ENCODE assay signal across 8 cellular contexts in the genomic region with DNA sequence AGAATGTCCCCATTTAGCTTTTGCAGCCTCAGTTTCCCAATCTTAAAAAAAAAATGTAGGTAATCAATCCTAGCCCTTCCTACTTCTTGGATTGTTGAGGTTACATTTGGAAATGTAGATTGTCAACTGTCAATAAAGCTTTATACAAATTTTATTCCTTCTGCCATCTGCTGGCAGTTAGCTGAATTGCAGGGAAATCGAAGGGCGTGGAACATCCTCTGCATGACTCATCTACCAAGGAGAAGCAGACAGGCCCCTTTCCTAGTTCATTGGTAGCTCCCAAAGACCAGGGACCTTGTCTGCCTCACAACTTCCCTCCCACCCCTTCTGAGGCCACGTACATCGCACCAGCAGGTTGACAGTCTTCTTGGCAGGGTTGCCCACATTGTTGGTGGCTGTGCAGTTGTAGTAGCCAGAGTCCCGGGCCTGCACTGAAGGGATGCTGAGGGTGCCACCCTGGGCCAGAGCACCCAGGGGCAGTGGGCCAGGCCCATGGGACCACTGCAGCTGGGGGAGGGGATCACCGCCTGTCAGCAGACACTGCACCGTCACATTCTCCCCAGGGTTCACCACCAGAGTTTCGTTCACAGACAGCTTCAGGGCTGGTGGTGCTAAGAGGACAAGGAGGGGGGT. TPM values are rescaled to one million over a fixed set of nuclear protein-coding genes. Genes with fewer than 3 reads are reported as not detected.
DNase-seq lines count a peak whose midpoint lies in the region; ATAC-seq and TF ChIP-seq lines count a peak whose summit lies in the region.

No MANE protein-coding gene starts in this region.

- CTCF ChIA-PET in HCT116 (lab: Charles Lee): interaction anchor here (1.1 to 1.2 kb wide), 3 partner anchors 11 to 23 kb away, joined by 4 to 5 read pairs (median 4); no protein-coding TSS in a partner anchor

- BruUV-seq in HCT116 (replicated peaks; lab: Mats Ljungman, UMichigan): no TSS peak

- peak; percentile 45 to 96 (median 74); a peak in 5 of 6 replicates for TF ChIP-seq CTCF in HCT116 (IDR thresholded peaks at IDR 0.05 in 2 of 3, conservative IDR thresholded peaks at IDR 0.05 in 1 of 3; ENCODE audit: borderline replicate concordance in 1 of 3, insufficient read depth in 1 of 3, low read depth in 2 of 3, low read length in 2 of 3)
- TF ChIP-seq CTCF in SU-DHL-6 (IDR thresholded peaks at IDR 0.05; ENCODE audit: insufficient read depth, low read length, poor library complexity, severe bottlenecking): peak; percentile 99
- peak; percentile 78 for TF ChIP-seq CTCF in chondrocyte (IDR thresholded peaks at IDR 0.05)
- peak; percentile 76 for TF ChIP-seq CTCF in neural progenitor cell (IDR thresholded peaks at IDR 0.05)

- H3K36me3 Mint-ChIP-seq in CD4-positive, CD25-positive, alpha-beta regulatory T cell: peaks cover 4% of the 10 kb centered on the region
- peaks cover 26% of the 10 kb centered on the region for H3K36me3 Mint-ChIP-seq in chondrocyte (ENCODE audit: low read depth)
- peaks cover 22% of the 10 kb centered on the region for H3K36me3 Mint-ChIP-seq in neural progenitor cell

- no peaks in the 10 kb centered on the region for H3K36me3 ChIP-seq in CD4-positive, CD25-positive, alpha-beta regulatory T cell (ENCODE audit: control insufficient read depth, insufficient read depth, low read length)
- H3K36me3 ChIP-seq in HCT116 (ENCODE audit: control insufficient read depth in 1 of 2, insufficient read depth in 2 of 2, low read length in 2 of 2) (no peaks in the 10 kb centered on the region), SU-DHL-6 (ENCODE audit: low read length) (no peaks in the 10 kb centered on the region), neural progenitor cell (no peaks in the 10 kb centered on the region)

- ATAC-seq in CD4-positive, CD25-positive, alpha-beta regulatory T cell (ENCODE audit: low read depth in 2 of 2): no peak
- ATAC-seq in HCT116 (peak; percentile 51), HG03097 (IDR thresholded peaks at IDR 0.05; ENCODE audit: low FRiP score, unreplicated experiment) (no peak), GM18868 (IDR thresholded peaks at IDR 0.05; ENCODE audit: unreplicated experiment) (no peak)

- no peak overlapping the region for H3K27ac Mint-ChIP-seq in CD4-positive, CD25-positive, alpha-beta regulatory T cell
- H3K27ac Mint-ChIP-seq in chondrocyte (ENCODE audit: unreplicated experiment) (no peak overlapping the region), neural progenitor cell (no peak overlapping the region)

- peak; percentile 61 for TF ChIP-seq RAD21 in HCT116 (IDR thresholded peaks at IDR 0.05; ENCODE audit: low read depth)

- intact Hi-C loops in HCT116 (cut with micrococcal nuclease): no loop called here

- peak overlapping the region in 1 of 4 donors; percentile 2 for H3K4me3 Mint-ChIP-seq in CD4-positive, CD25-positive, alpha-beta regulatory T cell
- H3K4me3 Mint-ChIP-seq in chondrocyte (ENCODE audit: unreplicated experiment): no peak overlapping the region
- H3K4me3 Mint-ChIP-seq in neural progenitor cell: no peak overlapping the region

- peak; percentile 10 to 75 (median 34) for DNase-seq in CD4-positive, CD25-positive, alpha-beta regulatory T cell
- DNase-seq in HCT116 (ENCODE audit: low read depth, low spot score) (peak; percentile 47), chondrocyte (ENCODE audit: low spot score) (no peak), neural progenitor cell (ENCODE audit: low spot score) (no peak), mesenteric fat pad (ENCODE audit: low spot score) (no peak)

- peaks cover 2 to 13% of the 10 kb centered on the region in 2 experiments for H3K9me3 ChIP-seq in CD4-positive, CD25-positive, alpha-beta regulatory T cell (ENCODE audit: control insufficient read depth in 2 of 2, low read length in 2 of 2)
- peaks cover 0 to 6% of the 10 kb centered on the region in 2 experiments; a peak in 1 of 4 replicates for H3K9me3 ChIP-seq in HCT116 (ENCODE audit: control insufficient read depth in 1 of 2, insufficient read depth in 1 of 2, low read depth in 1 of 2, low read length in 2 of 2)
- no peaks in the 10 kb centered on the region for H3K9me3 ChIP-seq in SU-DHL-6 (ENCODE audit: insufficient read depth, low read length)
- no peaks in the 10 kb centered on the region for H3K9me3 ChIP-seq in neural progenitor cell (ENCODE audit: low read depth)

- H3K9ac ChIP-seq in HCT116 (ENCODE audit: low read length) (no peak overlapping the region), SU-DHL-6 (ENCODE audit: low read length) (no peak overlapping the region), neural progenitor cell (no peak overlapping the region)

- H3K27ac ChIP-seq in CD4-positive, CD25-positive, alpha-beta regulatory T cell (ENCODE audit: insufficient read depth, low read length, poor library complexity, severe bottlenecking): no peak overlapping the region
- H3K27ac ChIP-seq in HCT116 (ENCODE audit: low read depth, low read length) (no peak overlapping the region), SU-DHL-6 (ENCODE audit: low read depth, low read length) (no peak overlapping the region), neural progenitor cell (no peak overlapping the region)

- POLR2A ChIA-PET in HCT116 (lab: Charles Lee): interaction anchor here (0.7 kb wide), 1 partner anchor 24 kb away, joined by 3 read pairs; no protein-coding TSS in a partner anchor

- H3F3A ChIP-seq in SU-DHL-6 (ENCODE audit: insufficient read depth) (no peaks in the 10 kb centered on the region), neural progenitor cell (ENCODE audit: low read depth) (peaks cover 11% of the 10 kb centered on the region)

- H3K4me1 Mint-ChIP-seq in CD4-positive, CD25-positive, alpha-beta regulatory T cell: peaks cover 0 to 13% (median 9%) of the 10 kb centered on the region in 4 donors
- no peaks in the 10 kb centered on the region for H3K4me1 Mint-ChIP-seq in chondrocyte (ENCODE audit: low read depth)
- peaks cover 5% of the 10 kb centered on the region for H3K4me1 Mint-ChIP-seq in neural progenitor cell

- H3K27me3 ChIP-seq in CD4-positive, CD25-positive, alpha-beta regulatory T cell (ENCODE audit: control insufficient read depth, insufficient read depth, low read length): no peaks in the 10 kb centered on the region
- H3K27me3 ChIP-seq in HCT116 (ENCODE audit: insufficient read depth, low read length): no peaks in the 10 kb centered on the region
- no peaks in the 10 kb centered on the region for H3K27me3 ChIP-seq in SU-DHL-6 (ENCODE audit: low read length)
- peaks cover 43% of the 10 kb centered on the region for H3K27me3 ChIP-seq in neural progenitor cell

- peaks cover 0 to 6% (median 2%) of the 10 kb centered on the region in 7 donors for H3K9me3 Mint-ChIP-seq in CD4-positive, CD25-positive, alpha-beta regulatory T cell
- H3K9me3 Mint-ChIP-seq in chondrocyte (ENCODE audit: low read depth) (peaks cover 12% of the 10 kb centered on the region), neural progenitor cell (peaks cover 17% of the 10 kb centered on the region)

- H3K4me1 ChIP-seq in CD4-positive, CD25-positive, alpha-beta regulatory T cell (ENCODE audit: control insufficient read depth, insufficient read depth, low read length, poor library complexity, severe bottlenecking): no peaks in the 10 kb centered on the region
- H3K4me1 ChIP-seq in HCT116 (ENCODE audit: control insufficient read depth in 1 of 2, insufficient read depth in 2 of 2, low read length in 2 of 2) (peaks cover 12 to 27% of the 10 kb centered on the region in 2 experiments), neural progenitor cell (no peaks in the 10 kb centered on the region)

- H3K4me3 ChIP-seq in CD4-positive, CD25-positive, alpha-beta regulatory T cell (ENCODE audit: low read depth, low read length): no peak overlapping the region
- H3K4me3 ChIP-seq in HCT116 (replicated peaks in 1 of 2; ENCODE audit: low read depth in 1 of 2, low read length in 2 of 2): no peak overlapping the region
- H3K4me3 ChIP-seq in SU-DHL-6 (ENCODE audit: insufficient read depth, low read length, poor library complexity, severe bottlenecking): no peak overlapping the region
- H3K4me3 ChIP-seq in neural progenitor cell: no peak overlapping the region

- RAD21 ChIA-PET in HCT116 (lab: Charles Lee; ENCODE audit: low non-redundant PET in 1 of 2, low total read pairs in 2 of 2, uncharacterized antibody in 2 of 2, unreplicated experiment in 2 of 2): no interaction called here

- H2AFZ ChIP-seq in HCT116 (ENCODE audit: low read depth, low read length, poor library complexity, severe bottlenecking): no peak overlapping the region
- no peak overlapping the region for H2AFZ ChIP-seq in SU-DHL-6 (ENCODE audit: low read depth, low read length, severe bottlenecking)
- H2AFZ ChIP-seq in neural progenitor cell (replicated peaks): no peak overlapping the region

- peaks cover 4% of the 10 kb centered on the region for H3K27me3 Mint-ChIP-seq in CD4-positive, CD25-positive, alpha-beta regulatory T cell
- H3K27me3 Mint-ChIP-seq in chondrocyte (ENCODE audit: low read depth): peaks cover 5% of the 10 kb centered on the region
- peaks cover 3% of the 10 kb centered on the region for H3K27me3 Mint-ChIP-seq in neural progenitor cell (ENCODE audit: insufficient read depth, low read depth)

- peak overlapping the region; percentile 11; the same call in 1 of the 2 replicates for H3K4me2 ChIP-seq in HCT116 (ENCODE audit: low read length)
- H3K4me2 ChIP-seq in SU-DHL-6 (ENCODE audit: low read depth, low read length, poor library complexity, severe bottlenecking): no peak overlapping the region
- H3K4me2 ChIP-seq in neural progenitor cell: no peak overlapping the region

- no peaks in the 10 kb centered on the region for H4K20me1 ChIP-seq in HCT116 (ENCODE audit: insufficient read depth)
- no peaks in the 10 kb centered on the region for H4K20me1 ChIP-seq in SU-DHL-6 (ENCODE audit: low read depth, low read length)
- H4K20me1 ChIP-seq in neural progenitor cell (ENCODE audit: low read depth): no peaks in the 10 kb centered on the region

- H3K79me2 ChIP-seq in HCT116 (ENCODE audit: insufficient read depth, low read length): no peaks in the 10 kb centered on the region
- H3K79me2 ChIP-seq in SU-DHL-6 (ENCODE audit: insufficient read depth, low read length): no peaks in the 10 kb centered on the region
- no peaks in the 10 kb centered on the region for H3K79me2 ChIP-seq in neural progenitor cell (ENCODE audit: low read depth)

- TF ChIP-seq POLR2A in HCT116 (IDR thresholded peaks at IDR 0.05; ENCODE audit: borderline replicate concordance, extremely low read depth, insufficient read depth, insufficient read length): no peak

- H3K9me2 ChIP-seq in HCT116 (ENCODE audit: insufficient read depth) (no peaks in the 10 kb centered on the region), SU-DHL-6 (replicated peaks; ENCODE audit: insufficient read depth, low read length) (no peaks in the 10 kb centered on the region)

TF ChIP-seq in HCT116, 20 proteins besides CTCF, POLR2A, EP300 and RAD21 (continues in another document):
- no peak for TF ChIP-seq YY1 (IDR thresholded peaks at IDR 0.05; ENCODE audit: extremely low read depth, insufficient replicate concordance, low read depth, low read length)
- TF ChIP-seq ELF1 (IDR thresholded peaks at IDR 0.05; ENCODE audit: borderline replicate concordance, low read depth): no peak

RNA-seq across cellular contexts. Expression of a gene that starts 43.6 kb away (rescaled TPM):
- total RNA-seq in CD4-positive, CD25-positive, alpha-beta regulatory T cell: 64.4 TPM
- polyA plus RNA-seq in CD4-positive, CD25-positive, alpha-beta regulatory T cell: 1 to 10 TPM in 3 of 4 donors, under 1 TPM in 1; 0.88 to 2.3 (median 1.3) TPM
- total RNA-seq in HCT116 (2021; ENCODE audit: unreplicated experiment) (6.2 TPM), chondrocyte (17.3 to 30.2 TPM (median 22.5 TPM) in 3 replicates), neural progenitor cell (ENCODE audit: low replicate concordance) (1.3 and 3.8 TPM in 2 replicates), mesenteric fat pad (4.0 TPM)
- 5.1 and 6.0 TPM in 2 replicates for polyA plus RNA-seq in HCT116 (2012)

Comparison
In these comparisons a context has a peak if more than half of its experiments do, and no peak if none do; other contexts are left out.
1. DNase-seq: peak in CD4-positive, CD25-positive, alpha-beta regulatory T cell (3 of 3) and HCT116 (single experiment); none in chondrocyte (single experiment), neural progenitor cell (single experiment) and mesenteric fat pad (single experiment).
2. Peak in every context shown above with its lines, with median percentiles within 50 percentile points of each other: CTCF ChIP-seq.